In genomic region chr11:125504580-125504979, GRCh38 we compare ENCODE assay signal across 1 cellular context.
TF ChIP-seq lines count a peak whose summit lies in the region.

No MANE protein-coding gene starts in this region.

TF ChIP-seq in K562, 482 proteins besides CTCF, POLR2A, EP300 and RAD21 (continued from another document):
- TF ChIP-seq ZBTB49 (CRISPR knock-in tag; IDR thresholded peaks at IDR 0.05; ENCODE audit: borderline replicate concordance) (no peak), ZNF79 (CRISPR knock-in tag; IDR thresholded peaks at IDR 0.05; ENCODE audit: low read depth) (no peak), ADNP (tag; IDR thresholded peaks at IDR 0.05) (no peak), FOXK2 (conservative IDR thresholded peaks at IDR 0.05 in 1 of 2, IDR thresholded peaks at IDR 0.05 in 1 of 2; ENCODE audit: low read depth in 2 of 2) (no peak)
